ENCODE assay signal across 22 cellular contexts in the genomic region with DNA sequence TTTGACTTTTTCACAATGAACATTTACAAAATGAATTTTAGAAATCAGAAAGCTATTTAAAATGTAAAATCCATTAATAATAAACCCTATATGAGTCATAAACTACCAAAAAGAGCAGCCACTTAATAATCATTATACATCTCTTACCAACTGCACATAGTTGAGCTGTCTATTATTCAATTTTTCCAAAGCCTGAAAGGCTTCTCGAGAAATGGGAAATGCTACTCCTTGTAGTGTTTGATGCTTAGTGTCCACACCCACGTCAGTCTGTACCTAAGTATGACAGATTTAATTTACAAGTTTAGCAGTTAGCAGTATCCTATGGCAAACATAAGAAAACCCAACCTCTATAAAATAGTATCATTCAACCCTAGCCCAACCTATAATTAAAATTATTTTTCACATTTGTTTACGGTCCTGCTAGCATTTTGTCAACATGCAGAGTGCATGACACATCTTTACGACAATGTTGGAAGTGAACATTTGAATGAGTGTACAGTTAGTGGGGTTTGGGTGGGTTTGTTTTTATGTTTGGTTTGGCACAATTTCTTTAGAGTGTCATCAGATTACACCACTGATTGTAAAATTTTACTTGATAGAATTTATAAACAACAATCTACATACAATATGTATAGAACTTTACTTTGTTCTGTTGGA. TPM values are rescaled to one million over a fixed set of nuclear protein-coding genes. Genes with fewer than 3 reads are reported as not detected.
DNase-seq lines count a peak whose midpoint lies in the region; ATAC-seq, FAIRE-seq and TF ChIP-seq lines count a peak whose summit lies in the region.
"Had no signal": no experiment of that assay in that cellular context is flagged by ENCODE, and none has a peak within 500 bp of the region (broad histone marks: within the 10 kb centered on the region; RNA-seq: fewer than 3 reads in every experiment).

No MANE protein-coding gene starts in this region.

- H3K9me3 Mint-ChIP-seq in activated T-cell treated with anti-CD3 and anti-CD28 coated beads, Interleukin-2, amount 50 U/mL, for 24 hours, result no peaks in the 10 kb centered on the region
- H3K9me3 Mint-ChIP-seq in activated naive CD8-positive, alpha-beta T cell treated with anti-CD3 and anti-CD28 coated beads, Interleukin-2, amount 50 U/mL, for 24 hours, result no peaks in the 10 kb centered on the region
- H3K9me3 Mint-ChIP-seq: CD4-positive, alpha-beta T cell; HFFc6 had no signal

- TF ChIP-seq POLR2A in H54 (IDR thresholded peaks at IDR 0.05; ENCODE audit: low read depth, low read length), result no peak

- H3K27ac Mint-ChIP-seq in activated T-cell treated with anti-CD3 and anti-CD28 coated beads, Interleukin-2, amount 50 U/mL, for 24 hours, result peak overlapping the region; percentile 57
- peak overlapping the region; percentile 46 for H3K27ac Mint-ChIP-seq in activated naive CD8-positive, alpha-beta T cell treated with anti-CD3 and anti-CD28 coated beads, Interleukin-2, amount 50 U/mL, for 24 hours
- H3K27ac Mint-ChIP-seq: B cell; CD4-positive, alpha-beta T cell; HFFc6 had no signal

- H3K4me3 ChIP-seq in colonic mucosa, result no peak overlapping the region
- H3K4me3 ChIP-seq: HAP-1 had no signal

- peaks cover 18% of the 10 kb centered on the region for H3K4me1 Mint-ChIP-seq in activated T-cell treated with anti-CD3 and anti-CD28 coated beads, Interleukin-2, amount 50 U/mL, for 24 hours (ENCODE audit: low read depth)
- peaks cover 16% of the 10 kb centered on the region for H3K4me1 Mint-ChIP-seq in activated naive CD8-positive, alpha-beta T cell treated with anti-CD3 and anti-CD28 coated beads, Interleukin-2, amount 50 U/mL, for 24 hours

- no peak overlapping the region for H3K9ac ChIP-seq in colonic mucosa (ENCODE audit: low read depth in 2 of 2, low read length in 2 of 2)

- no peaks in the 10 kb centered on the region for H3K27me3 Mint-ChIP-seq in activated T-cell treated with anti-CD3 and anti-CD28 coated beads, Interleukin-2, amount 50 U/mL, for 24 hours
- H3K27me3 Mint-ChIP-seq in activated naive CD8-positive, alpha-beta T cell treated with anti-CD3 and anti-CD28 coated beads, Interleukin-2, amount 50 U/mL, for 24 hours, result no peaks in the 10 kb centered on the region
- H3K27me3 Mint-ChIP-seq: B cell; CD4-positive, alpha-beta T cell had no signal

- ATAC-seq in activated naive CD8-positive, alpha-beta T cell treated with anti-CD3 and anti-CD28 coated beads, Interleukin-2, amount 50 U/mL, for 24 hours, result peak; percentile 52
- ATAC-seq: HepG2 had no signal

- DNase-seq in activated T-cell treated with anti-CD3 and anti-CD28 coated beads, Interleukin-2, amount 50 U/mL, for 24 hours, result no peak
- no peak for DNase-seq in activated T-cell treated with anti-CD3 and anti-CD28 coated beads, Interleukin-2, amount 50 U/mL, for 48 hours
- DNase-seq in H54 (ENCODE audit: insufficient read length, low spot score) (no peak), M059J (ENCODE audit: low read depth) (peak; percentile 21), HUDEP-2 (lab: John Stamatoyannopoulos, UW; ENCODE audit: unreplicated experiment in 76 of 76) (no peak), NCI-H1930 (lab: John Stamatoyannopoulos, UW) (no peak), colonic mucosa (no peak)
- DNase-seq in activated naive CD8-positive, alpha-beta T cell treated with anti-CD3 and anti-CD28 coated beads, Interleukin-2, amount 50 U/mL, for 24 hours, result no peak
- DNase-seq: C1 segment of cervical spinal cord; CD4-positive, alpha-beta T cell; COR-L47; DMS153; DMS79 treated with DMSO at 0.1 percent for 48 hours; EL; GOT3; HFFc6 had no signal

- no peak overlapping the region for H3K27ac ChIP-seq in colonic mucosa

- FAIRE-seq in H54 (lab: Jason Lieb, UNC), result peak; percentile 20
- FAIRE-seq: A204.1, D721Med, GM12891, HepG2 had no signal

- TF ChIP-seq CTCF in colonic mucosa (IDR thresholded peaks at IDR 0.05), result no peak

- peaks cover 79% of the 10 kb centered on the region for H3K36me3 Mint-ChIP-seq in activated T-cell treated with anti-CD3 and anti-CD28 coated beads, Interleukin-2, amount 50 U/mL, for 24 hours (ENCODE audit: low read depth)
- peaks cover 45% of the 10 kb centered on the region for H3K36me3 Mint-ChIP-seq in activated naive CD8-positive, alpha-beta T cell treated with anti-CD3 and anti-CD28 coated beads, Interleukin-2, amount 50 U/mL, for 24 hours (ENCODE audit: low read depth)

- intact Hi-C loops in colonic mucosa (cut with DNase I), result no loop called here

- H3K9me3 ChIP-seq in colonic mucosa, result no peaks in the 10 kb centered on the region
- H3K9me3 ChIP-seq: HAP-1 had no signal

- no peak overlapping the region for H3K4me3 Mint-ChIP-seq in activated T-cell treated with anti-CD3 and anti-CD28 coated beads, Interleukin-2, amount 50 U/mL, for 24 hours
- no peak overlapping the region for H3K4me3 Mint-ChIP-seq in activated naive CD8-positive, alpha-beta T cell treated with anti-CD3 and anti-CD28 coated beads, Interleukin-2, amount 50 U/mL, for 24 hours
- H3K4me3 Mint-ChIP-seq: B cell; CD4-positive, alpha-beta T cell; HFFc6 had no signal

- H3K36me3 ChIP-seq in colonic mucosa, result peaks cover 9% of the 10 kb centered on the region

- H3K4me1 ChIP-seq in colonic mucosa, result no peaks in the 10 kb centered on the region
- H3K4me1 ChIP-seq: HAP-1 had no signal

- H3K27me3 ChIP-seq in colonic mucosa, result no peaks in the 10 kb centered on the region

RNA-seq across cellular contexts. Expression of a gene that starts 8.4 kb away (rescaled TPM):
- 162 TPM in 2 replicates for total RNA-seq in M059J (2014; rRNA removed; shearing (Covaris generic))
- 100 to 1,000 TPM; 115 to 149 TPM for total RNA-seq in colonic mucosa

RNA-seq across cellular contexts. Expression of a gene that starts 38.2 kb away (rescaled TPM):
- total RNA-seq in M059J (2014; rRNA removed; shearing (Covaris generic)), result 5.3 and 6.6 TPM in 2 replicates
- total RNA-seq in colonic mucosa, result 1 to 10 TPM; 7.4 to 8.0 TPM

RNA-seq across cellular contexts. Expression of a gene that starts 38.9 kb away (rescaled TPM):
- total RNA-seq in M059J (2014; rRNA removed; shearing (Covaris generic)), result 21.9 and 38.1 TPM in 2 replicates
- total RNA-seq in colonic mucosa, result 10 to 100 TPM; 17.3 to 18.6 TPM

RNA-seq across cellular contexts. Expression of a gene that starts 39.1 kb away (rescaled TPM):
- 10.4 and 10.7 TPM in 2 replicates for total RNA-seq in M059J (2014; rRNA removed; shearing (Covaris generic))
- 10 to 100 TPM; 10.3 to 12.9 TPM for total RNA-seq in colonic mucosa
